Comparison of ENCODE assay signal across 16 cellular contexts in the genomic region with DNA sequence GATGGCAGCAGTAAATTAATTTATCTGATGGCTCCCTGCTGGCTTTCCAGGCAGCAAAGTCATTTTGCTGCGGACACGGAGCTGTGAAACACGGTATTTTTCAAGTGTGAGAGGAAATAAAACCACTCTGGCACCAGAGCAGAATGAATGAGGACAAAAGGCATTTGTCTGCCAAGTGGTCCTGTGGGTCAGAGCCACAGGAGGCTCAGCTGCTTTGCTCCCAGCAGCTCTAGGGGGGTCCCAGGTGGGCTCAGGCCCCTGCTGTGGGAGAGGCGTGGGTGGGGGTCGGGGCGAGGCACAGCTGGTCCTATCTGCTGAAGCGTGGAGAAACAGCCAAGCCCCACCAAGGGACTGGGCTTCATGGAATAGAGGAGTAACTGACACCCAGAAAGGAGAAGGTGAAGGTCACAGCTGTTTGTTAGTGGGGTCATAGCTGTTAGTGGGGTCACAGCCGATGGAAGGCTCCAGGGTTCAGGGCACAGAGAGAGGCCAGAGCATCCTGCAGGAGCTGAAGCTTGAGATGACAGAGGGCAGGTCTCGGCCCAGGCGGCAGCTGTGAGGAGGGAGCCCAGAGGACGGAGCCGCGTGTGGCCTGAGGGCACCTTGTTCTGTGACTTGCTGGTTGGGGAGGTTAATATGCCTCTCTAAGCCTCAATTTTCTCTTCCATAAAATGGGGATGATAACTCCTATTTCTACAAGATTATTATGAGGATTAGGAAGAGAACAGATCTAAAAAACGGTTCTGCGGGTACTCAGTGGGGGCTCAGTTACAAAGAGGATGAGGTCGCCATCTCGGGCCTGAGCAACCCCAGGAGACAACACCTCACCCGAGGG. TPM values are rescaled to one million over a fixed set of nuclear protein-coding genes. Genes with fewer than 3 reads are reported as not detected.
"Had no signal": no experiment of that assay in that cellular context is flagged by ENCODE, and none has a peak within 500 bp of the region (broad histone marks: within the 10 kb centered on the region; RNA-seq: fewer than 3 reads in every experiment).

No MANE protein-coding gene starts in this region.

- DNase-seq: activated CD4-positive, alpha-beta T cell treated with anti-CD3 and anti-CD28 coated beads for 4 hours; activated CD8-positive, alpha-beta memory T cell treated with anti-CD3 and anti-CD28 coated beads, Interleukin-2, amount 50 U/mL, for 4 hours; activated CD8-positive, alpha-beta T cell treated with anti-CD3 and anti-CD28 coated beads for 36 hours; activated gamma-delta T cell treated with Interleukin-2 at 50 U/mL for 16 hours; activated naive CD8-positive, alpha-beta T cell treated with anti-CD3 and anti-CD28 coated beads, Interleukin-2, amount 10 ng/mL, durations not matched to agents 7 days and 5 days; activated T-cell treated with anti-CD3 and anti-CD28 coated beads, Interleukin-2, amount 50 U/mL, for 72 hours; colonic mucosa; effector CD8-positive, alpha-beta T cell; kidney; left ventricle myocardium superior; tibial artery had no signal

- H3K36me3 Mint-ChIP-seq: activated naive CD8-positive, alpha-beta T cell treated with anti-CD3 and anti-CD28 coated beads, Interleukin-2, amount 10 ng/mL, durations not matched to agents 7 days and 5 days; stimulated activated effector memory CD8-positive, alpha-beta T cell treated with anti-CD3 and anti-CD28 coated beads, Interleukin-12 subunit alpha, Interleukin-12 subunit beta, amount 100 ng/mL, for 72 hours had no signal

- H3K9me3 ChIP-seq: ascending aorta, colonic mucosa, neutrophil, right atrium auricular region, tibial artery had no signal

- ATAC-seq: left ventricle myocardium superior had no signal

- H3K4me1 ChIP-seq: ascending aorta, colonic mucosa, right atrium auricular region, tibial artery had no signal

- H3K27ac ChIP-seq: ascending aorta, colonic mucosa, neutrophil, right atrium auricular region, tibial artery had no signal

- H3K4me1 Mint-ChIP-seq: activated naive CD8-positive, alpha-beta T cell treated with anti-CD3 and anti-CD28 coated beads, Interleukin-2, amount 10 ng/mL, durations not matched to agents 7 days and 5 days; stimulated activated effector memory CD8-positive, alpha-beta T cell treated with anti-CD3 and anti-CD28 coated beads, Interleukin-12 subunit alpha, Interleukin-12 subunit beta, amount 100 ng/mL, for 72 hours had no signal

- H3K9me3 Mint-ChIP-seq: activated CD8-positive, alpha-beta T cell treated with anti-CD3 and anti-CD28 coated beads for 36 hours; activated naive CD8-positive, alpha-beta T cell treated with anti-CD3 and anti-CD28 coated beads, Interleukin-2, amount 10 ng/mL, durations not matched to agents 7 days and 5 days; activated T-cell treated with anti-CD3 and anti-CD28 coated beads, Interleukin-2, amount 50 U/mL, for 72 hours; stimulated activated effector memory CD8-positive, alpha-beta T cell treated with anti-CD3 and anti-CD28 coated beads, Interleukin-12 subunit alpha, Interleukin-12 subunit beta, amount 100 ng/mL, for 72 hours had no signal

- H3K4me3 Mint-ChIP-seq: activated CD8-positive, alpha-beta T cell treated with anti-CD3 and anti-CD28 coated beads for 36 hours; activated naive CD8-positive, alpha-beta T cell treated with anti-CD3 and anti-CD28 coated beads, Interleukin-2, amount 10 ng/mL, durations not matched to agents 7 days and 5 days; activated T-cell treated with anti-CD3 and anti-CD28 coated beads, Interleukin-2, amount 50 U/mL, for 72 hours; stimulated activated effector memory CD8-positive, alpha-beta T cell treated with anti-CD3 and anti-CD28 coated beads, Interleukin-12 subunit alpha, Interleukin-12 subunit beta, amount 100 ng/mL, for 72 hours had no signal

- H3K36me3 ChIP-seq: ascending aorta, colonic mucosa, neutrophil, right atrium auricular region, tibial artery had no signal

- H3K27ac Mint-ChIP-seq: activated CD8-positive, alpha-beta T cell treated with anti-CD3 and anti-CD28 coated beads for 36 hours; activated naive CD8-positive, alpha-beta T cell treated with anti-CD3 and anti-CD28 coated beads, Interleukin-2, amount 10 ng/mL, durations not matched to agents 7 days and 5 days; activated T-cell treated with anti-CD3 and anti-CD28 coated beads, Interleukin-2, amount 50 U/mL, for 72 hours; stimulated activated effector memory CD8-positive, alpha-beta T cell treated with anti-CD3 and anti-CD28 coated beads, Interleukin-12 subunit alpha, Interleukin-12 subunit beta, amount 100 ng/mL, for 72 hours had no signal

- H3K4me3 ChIP-seq: ascending aorta, colonic mucosa, right atrium auricular region, smooth muscle cell, tibial artery had no signal

- H3K27me3 ChIP-seq: ascending aorta, colonic mucosa, right atrium auricular region had no signal

RNA-seq across cellular contexts. Expression of gene KIF17, which starts 7.1 kb away (rescaled TPM):
- total RNA-seq: activated CD8-positive, alpha-beta T cell treated with anti-CD3 and anti-CD28 coated beads for 36 hours; activated naive CD8-positive, alpha-beta T cell treated with anti-CD3 and anti-CD28 coated beads, Interleukin-2, amount 10 ng/mL, durations not matched to agents 7 days and 5 days; activated T-cell treated with anti-CD3 and anti-CD28 coated beads, Interleukin-2, amount 50 U/mL, for 72 hours had no signal

RNA-seq across cellular contexts. Expression of gene SH2D5, which starts 21.8 kb away (rescaled TPM):
- total RNA-seq: ascending aorta, left ventricle myocardium superior had no signal
- polyA plus RNA-seq: smooth muscle cell had no signal
